ENCODE assay signal across 10 cellular contexts in genomic region chr4:6916069-6916586, GRCh38. TPM values are rescaled to one million over a fixed set of nuclear protein-coding genes. Genes with fewer than 3 reads are reported as not detected.
DNase-seq lines count a peak whose midpoint lies in the region; ATAC-seq and TF ChIP-seq lines count a peak whose summit lies in the region.
"Had no signal": no experiment of that assay in that cellular context is flagged by ENCODE, and none has a peak within 500 bp of the region (broad histone marks: within the 10 kb centered on the region; RNA-seq: fewer than 3 reads in every experiment).

No MANE protein-coding gene starts in this region.

- no peak for DNase-seq in activated naive CD4-positive, alpha-beta T cell (lab: John Stamatoyannopoulos, UW)
- DNase-seq in activated CD8-positive, alpha-beta T cell treated with anti-CD3 and anti-CD28 coated beads for 36 hours = no peak
- peak in 1 of 3 donors; percentile 45 for DNase-seq in right lobe of liver
- no peak for DNase-seq in NCI-H1694 (lab: John Stamatoyannopoulos, UW)
- DNase-seq: NCI-H748 treated with DMSO at 0.1 percent for 48 hours had no signal

- peaks cover 0 to 69% (median 26%) of the 10 kb centered on the region in 4 donors for H3K4me1 ChIP-seq in right lobe of liver

- POLR2A ChIA-PET in activated CD8-positive, alpha-beta T cell treated with anti-CD3 and anti-CD28 coated beads for 36 hours (lab: Charles Lee) = interaction anchor here (1.2 kb wide), 1 partner anchor 11 kb away, joined by 4 read pairs; no protein-coding TSS in a partner anchor

- H3K9me3 Mint-ChIP-seq in activated naive CD4-positive, alpha-beta T cell treated with anti-CD3 and anti-CD28 coated beads, Interleukin-2, amount 50 U/mL, for 24 hours = no peaks in the 10 kb centered on the region
- no peaks in the 10 kb centered on the region for H3K9me3 Mint-ChIP-seq in activated CD8-positive, alpha-beta T cell treated with anti-CD3 and anti-CD28 coated beads for 36 hours

- intact Hi-C loops in activated CD8-positive, alpha-beta T cell treated with anti-CD3 and anti-CD28 coated beads for 36 hours (cut with micrococcal nuclease) = loop anchor here (5.0 kb wide), 1 partner anchor 151 kb away; the partner anchor contains the start of gene GRPEL1
- intact Hi-C loops in right lobe of liver (cut with DNase I) = no loop called here

- peaks cover 85% of the 10 kb centered on the region for H3K4me1 Mint-ChIP-seq in activated naive CD4-positive, alpha-beta T cell treated with anti-CD3 and anti-CD28 coated beads, Interleukin-2, amount 50 U/mL, for 24 hours
- H3K4me1 Mint-ChIP-seq in activated CD8-positive, alpha-beta T cell treated with anti-CD3 and anti-CD28 coated beads for 36 hours (ENCODE audit: low read depth) = peaks cover 68% of the 10 kb centered on the region

- H3K36me3 ChIP-seq in right lobe of liver = no peaks in the 10 kb centered on the region

- peak overlapping the region in 2 of 3 donors; percentile 0 to 46 for H3K27ac ChIP-seq in right lobe of liver
- peak overlapping the region; percentile 68 for H3K27ac ChIP-seq in temporal lobe (ENCODE audit: low read depth, low read length)

- no peak overlapping the region for H3K4me3 ChIP-seq in right lobe of liver
- H3K4me3 ChIP-seq: HAP-1 had no signal

- no peaks in the 10 kb centered on the region for H3K27me3 ChIP-seq in right lobe of liver

- WGBS in right lobe of liver (ENCODE audit: insufficient coverage, low coverage, low lambda C conversion rate, missing lambda C conversion rate) = 76% methylated on average over 4 of the region's 12 CpGs

- H3K4me3 Mint-ChIP-seq in activated naive CD4-positive, alpha-beta T cell treated with anti-CD3 and anti-CD28 coated beads, Interleukin-2, amount 50 U/mL, for 24 hours = peak overlapping the region; percentile 69
- no peak overlapping the region for H3K4me3 Mint-ChIP-seq in activated CD8-positive, alpha-beta T cell treated with anti-CD3 and anti-CD28 coated beads for 36 hours

- no peak for TF ChIP-seq POLR2A in right lobe of liver (IDR thresholded peaks at IDR 0.05)

- TF ChIP-seq CTCF in activated CD8-positive, alpha-beta T cell treated with anti-CD3 and anti-CD28 coated beads for 36 hours (IDR thresholded peaks at IDR 0.05) = no peak
- TF ChIP-seq CTCF in right lobe of liver (IDR thresholded peaks at IDR 0.05) = no peak

- H3K27me3 Mint-ChIP-seq in activated naive CD4-positive, alpha-beta T cell treated with anti-CD3 and anti-CD28 coated beads, Interleukin-2, amount 50 U/mL, for 24 hours = no peaks in the 10 kb centered on the region
- H3K27me3 Mint-ChIP-seq in activated CD8-positive, alpha-beta T cell treated with anti-CD3 and anti-CD28 coated beads for 36 hours = no peaks in the 10 kb centered on the region

- no peaks in the 10 kb centered on the region for H3K36me3 Mint-ChIP-seq in activated naive CD4-positive, alpha-beta T cell treated with anti-CD3 and anti-CD28 coated beads, Interleukin-2, amount 50 U/mL, for 24 hours
- peaks cover 14% of the 10 kb centered on the region for H3K36me3 Mint-ChIP-seq in activated CD8-positive, alpha-beta T cell treated with anti-CD3 and anti-CD28 coated beads for 36 hours (ENCODE audit: low read depth)

- no peak for ATAC-seq in activated CD8-positive, alpha-beta T cell treated with anti-CD3 and anti-CD28 coated beads for 36 hours
- ATAC-seq in right lobe of liver (no peak), HG03432 (IDR thresholded peaks at IDR 0.05; ENCODE audit: unreplicated experiment) (no peak), HG03439 (IDR thresholded peaks at IDR 0.05; ENCODE audit: unreplicated experiment) (no peak)

- H3K27ac Mint-ChIP-seq in activated naive CD4-positive, alpha-beta T cell treated with anti-CD3 and anti-CD28 coated beads, Interleukin-2, amount 50 U/mL, for 24 hours = peak overlapping the region; percentile 66
- H3K27ac Mint-ChIP-seq in activated CD8-positive, alpha-beta T cell treated with anti-CD3 and anti-CD28 coated beads for 36 hours = peak overlapping the region; percentile 88

- H3K9me3 ChIP-seq in right lobe of liver = no peaks in the 10 kb centered on the region
- H3K9me3 ChIP-seq: HAP-1 had no signal

- CTCF ChIA-PET in activated CD8-positive, alpha-beta T cell treated with anti-CD3 and anti-CD28 coated beads for 36 hours (lab: Charles Lee) = interaction anchor here (0.8 to 1.9 kb wide), 6 partner anchors 9 to 200 kb away, joined by 3 to 8 read pairs (median 4); no protein-coding TSS in a partner anchor

RNA-seq across cellular contexts. Expression of gene TBC1D14, which starts 6.5 kb away (rescaled TPM):
- total RNA-seq in activated CD8-positive, alpha-beta T cell treated with anti-CD3 and anti-CD28 coated beads for 36 hours = 10 to 100 TPM; 34.7 to 36.3 TPM
- 10 to 100 TPM; 14.1 to 34.8 (median 30.6) TPM for total RNA-seq in right lobe of liver
- total RNA-seq in temporal lobe = 169 TPM
